Comparison of ENCODE assay signal across 35 cellular contexts in the genomic region with DNA sequence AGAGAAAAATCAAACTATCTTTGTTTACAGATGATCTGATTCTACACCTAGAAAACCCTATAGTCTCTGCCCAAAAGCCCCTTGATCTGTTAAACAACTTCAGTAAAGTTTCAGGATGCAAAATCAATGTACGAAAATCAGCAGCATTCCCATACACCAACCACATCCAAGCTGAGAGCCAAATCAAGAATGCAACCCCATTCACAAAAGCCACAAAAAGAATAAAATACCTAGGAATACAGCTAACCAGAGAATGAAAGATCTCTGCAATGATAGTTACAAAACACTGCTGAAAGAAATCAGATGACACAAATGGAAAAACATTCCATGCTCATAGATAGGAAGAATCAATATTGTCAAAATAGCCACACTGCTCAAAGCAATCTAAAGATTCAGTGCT.
"Had no signal": no experiment of that assay in that cellular context is flagged by ENCODE, and none has a peak within 500 bp of the region (broad histone marks: within the 10 kb centered on the region; RNA-seq: fewer than 3 reads in every experiment).

No MANE protein-coding gene starts in this region.

- H3K4me1 Mint-ChIP-seq: activated B cell treated with CpG ODN at 0.5 μM for 24 hours; activated CD4-positive, alpha-beta memory T cell treated with anti-CD3 and anti-CD28 coated beads, Interleukin-2, amount 10 ng/mL, durations not matched to agents 7 days and 5 days; activated CD4-positive, alpha-beta T cell treated with anti-CD3 and anti-CD28 coated beads, Interleukin-2, amount 10 ng/mL, durations not matched to agents 7 days and 5 days; activated CD8-positive, alpha-beta memory T cell treated with anti-CD3 and anti-CD28 coated beads, Interleukin-2, amount 10 ng/mL, durations not matched to agents 7 days and 5 days; activated naive CD4-positive, alpha-beta T cell treated with anti-CD3 and anti-CD28 coated beads, Interleukin-2, amount 10 ng/mL, durations not matched to agents 7 days and 5 days; activated naive CD4-positive, alpha-beta T cell treated with anti-CD3 and anti-CD28 coated beads, Interleukin-2, amount 50 U/mL, for 24 hours; activated naive CD8-positive, alpha-beta T cell treated with anti-CD3 and anti-CD28 coated beads, Interleukin-2, amount 10 ng/mL, durations not matched to agents 7 days and 5 days; activated naive CD8-positive, alpha-beta T cell treated with anti-CD3 and anti-CD28 coated beads, Interleukin-2, amount 50 U/mL, for 24 hours had no signal

- H3K36me3 Mint-ChIP-seq: activated CD8-positive, alpha-beta memory T cell treated with anti-CD3 and anti-CD28 coated beads, Interleukin-2, amount 10 ng/mL, durations not matched to agents 7 days and 5 days; activated naive CD4-positive, alpha-beta T cell treated with anti-CD3 and anti-CD28 coated beads, Interleukin-2, amount 10 ng/mL, durations not matched to agents 7 days and 5 days had no signal

- H3K27ac Mint-ChIP-seq: activated B cell treated with CpG ODN at 0.5 μM for 24 hours; activated CD4-positive, alpha-beta memory T cell treated with anti-CD3 and anti-CD28 coated beads, Interleukin-2, amount 10 ng/mL, durations not matched to agents 7 days and 5 days; activated CD4-positive, alpha-beta T cell treated with anti-CD3 and anti-CD28 coated beads, Interleukin-2, amount 10 ng/mL, durations not matched to agents 7 days and 5 days; activated CD8-positive, alpha-beta memory T cell treated with anti-CD3 and anti-CD28 coated beads, Interleukin-2, amount 10 ng/mL, durations not matched to agents 7 days and 5 days; activated CD8-positive, alpha-beta T cell treated with anti-CD3 and anti-CD28 coated beads, Interleukin-2, amount 10 ng/mL, durations not matched to agents 7 days and 5 days; activated naive CD4-positive, alpha-beta T cell treated with anti-CD3 and anti-CD28 coated beads, Interleukin-2, amount 10 ng/mL, durations not matched to agents 7 days and 5 days; activated naive CD4-positive, alpha-beta T cell treated with anti-CD3 and anti-CD28 coated beads, Interleukin-2, amount 50 U/mL, for 24 hours; activated naive CD8-positive, alpha-beta T cell; activated naive CD8-positive, alpha-beta T cell treated with anti-CD3 and anti-CD28 coated beads, Interleukin-2, amount 10 ng/mL, durations not matched to agents 7 days and 5 days; activated naive CD8-positive, alpha-beta T cell treated with anti-CD3 and anti-CD28 coated beads, Interleukin-2, amount 50 U/mL, for 24 hours; activated T-helper 2 cell treated with anti-CD3 and anti-CD28 coated beads, Interferon-gamma antibody, Interleukin-2, Interleukin-4, amounts not matched to agents 10 μg/mL and 5 μg/mL and 100 μg/mL, durations not matched to agents 14 hours and 24 hours and 36 hours; T-helper 1 cell treated with Interleukin-12 subunit alpha and Interleukin-12 subunit beta and Interleukin-4 antibody, amounts not matched to agents 30 μg/mL and 1 μg/mL, for 36 hours; T-helper 2 cell treated with Interferon-gamma antibody and Interleukin-4, amounts not matched to agents 5 μg/mL and 100 μg/mL, for 36 hours had no signal

- FAIRE-seq: colon, TTC549 had no signal

- DNase-seq: activated B cell treated with CpG ODN at 0.5 μM for 24 hours; activated CD4-positive, alpha-beta memory T cell treated with anti-CD3 and anti-CD28 coated beads, Interleukin-2, amount 10 ng/mL, durations not matched to agents 7 days and 5 days; activated CD4-positive, alpha-beta T cell treated with anti-CD3 and anti-CD28 coated beads for 48 hours; activated CD4-positive, alpha-beta T cell treated with anti-CD3 and anti-CD28 coated beads, Interleukin-2, amount 10 ng/mL, durations not matched to agents 7 days and 5 days; activated CD4-positive, alpha-beta T cell treated with anti-CD3 and anti-CD28 coated beads, Interleukin-2, amount 50 U/mL, for 48 hours; activated CD4-positive, CD25-positive, alpha-beta regulatory T cell treated with anti-CD3 and anti-CD28 coated beads, Interleukin-2, amount 50 U/mL, for 72 hours; activated CD8-positive, alpha-beta memory T cell treated with anti-CD3 and anti-CD28 coated beads for 24 hours; activated CD8-positive, alpha-beta memory T cell treated with anti-CD3 and anti-CD28 coated beads, Interleukin-2, amount 10 ng/mL, durations not matched to agents 7 days and 5 days; activated CD8-positive, alpha-beta memory T cell treated with anti-CD3 and anti-CD28 coated beads, Interleukin-2, amount 50 U/mL, for 48 hours; activated CD8-positive, alpha-beta T cell treated with anti-CD3 and anti-CD28 coated beads, Interleukin-2, amount 10 ng/mL, durations not matched to agents 7 days and 5 days; activated effector memory CD4-positive, alpha-beta T cell treated with Interleukin-2 at 50 U/mL for 16 hours; activated gamma-delta T cell; activated naive CD4-positive, alpha-beta T cell treated with anti-CD3 and anti-CD28 coated beads, Interleukin-2, amount 10 ng/mL, durations not matched to agents 7 days and 5 days; activated naive CD4-positive, alpha-beta T cell treated with Interleukin-2 at 50 U/mL for 16 hours; activated naive CD8-positive, alpha-beta T cell treated with anti-CD3 and anti-CD28 coated beads, Interleukin-2, amount 10 ng/mL, durations not matched to agents 7 days and 5 days; activated naive CD8-positive, alpha-beta T cell treated with anti-CD3 and anti-CD28 coated beads, Interleukin-2, amount 50 U/mL, for 24 hours; activated T-cell treated with anti-CD3 and anti-CD28 coated beads, Interleukin-2, amount 50 U/mL, for 4 hours; amygdala; anterior cingulate cortex; body of pancreas; brain microvascular endothelial cell; central memory CD4-positive, alpha-beta T cell; T-helper 1 cell; T-helper 2 cell; T-helper 9 cell had no signal

- H3K27ac ChIP-seq: ascending aorta, body of pancreas, brain microvascular endothelial cell, breast epithelium, VCaP had no signal

- H3K4me3 ChIP-seq: ascending aorta, body of pancreas, breast epithelium had no signal

- H3K27me3 Mint-ChIP-seq: activated B cell treated with CpG ODN at 0.5 μM for 24 hours; activated CD4-positive, alpha-beta T cell treated with anti-CD3 and anti-CD28 coated beads, Interleukin-2, amount 10 ng/mL, durations not matched to agents 7 days and 5 days; activated naive CD4-positive, alpha-beta T cell treated with anti-CD3 and anti-CD28 coated beads, Interleukin-2, amount 10 ng/mL, durations not matched to agents 7 days and 5 days; activated naive CD4-positive, alpha-beta T cell treated with anti-CD3 and anti-CD28 coated beads, Interleukin-2, amount 50 U/mL, for 24 hours; activated naive CD8-positive, alpha-beta T cell; activated naive CD8-positive, alpha-beta T cell treated with anti-CD3 and anti-CD28 coated beads, Interleukin-2, amount 50 U/mL, for 24 hours had no signal

- H3K9me3 ChIP-seq: body of pancreas had no signal

- ATAC-seq: activated CD8-positive, alpha-beta memory T cell treated with anti-CD3 and anti-CD28 coated beads, Interleukin-2, amount 10 ng/mL, durations not matched to agents 7 days and 5 days; activated CD8-positive, alpha-beta T cell treated with anti-CD3 and anti-CD28 coated beads, Interleukin-2, amount 10 ng/mL, durations not matched to agents 7 days and 5 days; activated naive CD8-positive, alpha-beta T cell treated with anti-CD3 and anti-CD28 coated beads, Interleukin-2, amount 50 U/mL, for 24 hours; activated T-cell treated with anti-CD3 and anti-CD28 coated beads, Interleukin-2, amount 50 U/mL, for 4 hours; body of pancreas had no signal

- H3K4me1 ChIP-seq: body of pancreas, breast epithelium had no signal

- H3K27me3 ChIP-seq: ascending aorta, body of pancreas, brain microvascular endothelial cell, breast epithelium had no signal

- H3K36me3 ChIP-seq: ascending aorta, brain microvascular endothelial cell, breast epithelium had no signal

- H3K4me3 Mint-ChIP-seq: activated B cell treated with CpG ODN at 0.5 μM for 24 hours; activated CD4-positive, alpha-beta memory T cell treated with anti-CD3 and anti-CD28 coated beads, Interleukin-2, amount 10 ng/mL, durations not matched to agents 7 days and 5 days; activated CD4-positive, alpha-beta T cell treated with anti-CD3 and anti-CD28 coated beads, Interleukin-2, amount 10 ng/mL, durations not matched to agents 7 days and 5 days; activated CD8-positive, alpha-beta memory T cell treated with anti-CD3 and anti-CD28 coated beads, Interleukin-2, amount 10 ng/mL, durations not matched to agents 7 days and 5 days; activated CD8-positive, alpha-beta T cell treated with anti-CD3 and anti-CD28 coated beads, Interleukin-2, amount 10 ng/mL, durations not matched to agents 7 days and 5 days; activated naive CD4-positive, alpha-beta T cell treated with anti-CD3 and anti-CD28 coated beads, Interleukin-2, amount 10 ng/mL, durations not matched to agents 7 days and 5 days; activated naive CD4-positive, alpha-beta T cell treated with anti-CD3 and anti-CD28 coated beads, Interleukin-2, amount 50 U/mL, for 24 hours; activated naive CD8-positive, alpha-beta T cell; activated naive CD8-positive, alpha-beta T cell treated with anti-CD3 and anti-CD28 coated beads, Interleukin-2, amount 10 ng/mL, durations not matched to agents 7 days and 5 days; activated naive CD8-positive, alpha-beta T cell treated with anti-CD3 and anti-CD28 coated beads, Interleukin-2, amount 50 U/mL, for 24 hours; activated T-cell treated with anti-CD3 and anti-CD28 coated beads, Interleukin-2, amount 50 U/mL, for 4 hours; T-helper 1 cell treated with Interleukin-12 subunit alpha and Interleukin-12 subunit beta and Interleukin-4 antibody, amounts not matched to agents 30 μg/mL and 1 μg/mL, for 36 hours; T-helper 2 cell treated with Interferon-gamma antibody and Interleukin-4, amounts not matched to agents 5 μg/mL and 100 μg/mL, for 36 hours had no signal
